ENCODE assay signal across 20 cellular contexts in genomic region chr6:10099648-10100047, GRCh38.
A peak's percentile ranks its signal among the peaks of the same experiment; 100 is the strongest.
DNase-seq lines count a peak whose midpoint lies in the region; ATAC-seq, FAIRE-seq and TF ChIP-seq lines count a peak whose summit lies in the region.
"Had no signal": no experiment of that assay in that cellular context is flagged by ENCODE, and none has a peak within 500 bp of the region (broad histone marks: within the 10 kb centered on the region; RNA-seq: fewer than 3 reads in every experiment).

No MANE protein-coding gene starts in this region.

- BruUV-seq in K562 (replicated peaks; lab: Mats Ljungman, UMichigan) (no TSS peak), OCI-LY7 (replicated peaks; lab: Mats Ljungman, UMichigan) (no TSS peak)

- H3K79me2 ChIP-seq in K562 (ENCODE audit: control insufficient read depth, insufficient read depth, low read length) (no peaks in the 10 kb centered on the region), keratinocyte (ENCODE audit: control insufficient read depth, insufficient read depth, low read length) (no peaks in the 10 kb centered on the region), OCI-LY7 (ENCODE audit: insufficient read depth, low read depth, low read length) (no peaks in the 10 kb centered on the region)

- H3K9me2 ChIP-seq in OCI-LY7 (ENCODE audit: insufficient read depth, low read length), result no peaks in the 10 kb centered on the region

- H3K4me2 ChIP-seq in K562 (ENCODE audit: insufficient read depth, low read length) (peak overlapping the region; percentile 78; the same call in 1 of the 2 replicates), keratinocyte (ENCODE audit: control insufficient read depth, extremely low read depth, insufficient read depth, low read depth, low read length) (peak overlapping the region; percentile 96), OCI-LY7 (ENCODE audit: low read length) (no peak overlapping the region)

- no peak overlapping the region for H3K27ac ChIP-seq in K562 (ENCODE audit: extremely low read depth, low read depth, low read length)
- H3K27ac ChIP-seq in keratinocyte (ENCODE audit: control insufficient read depth, insufficient read depth, low read length), result peak overlapping the region; percentile 56
- no peak overlapping the region for H3K27ac ChIP-seq in effector memory CD4-positive, alpha-beta T cell (ENCODE audit: insufficient read depth, low read length, poor library complexity, severe bottlenecking)
- no peak overlapping the region for H3K27ac ChIP-seq in OCI-LY7 (ENCODE audit: low read depth, low read length, poor library complexity, severe bottlenecking)
- H3K27ac ChIP-seq: psoas muscle, RWPE1, transverse colon had no signal

- POLR2A ChIA-PET in K562 (lab: Yijun Ruan, JAX) (interaction anchor here (1.2 to 1.3 kb wide), 2 partner anchors 20 to 315 kb away, joined by 3 to 5 read pairs; partner anchors contain the start of gene TFAP2A), OCI-LY7 (lab: Charles Lee) (interaction anchor here (0.6 kb wide), 1 partner anchor 8 kb away, joined by 3 read pairs; no protein-coding TSS in a partner anchor)

- no peak for TF ChIP-seq EP300 in K562 (IDR thresholded peaks at IDR 0.05; ENCODE audit: low read length)

- H3K4me3 ChIP-seq in K562 (no peak overlapping the region), keratinocyte (ENCODE audit: control insufficient read depth in 2 of 3, extremely low read depth in 1 of 3, insufficient read depth in 2 of 3, low read depth in 1 of 3, low read length in 3 of 3) (peak overlapping the region in 2 of 3 experiments; percentile 61 to 74), OCI-LY7 (ENCODE audit: low read depth, low read length, poor library complexity, severe bottlenecking) (no peak overlapping the region)
- no peak overlapping the region for H3K4me3 ChIP-seq in effector memory CD4-positive, alpha-beta T cell (ENCODE audit: insufficient read depth, low read depth, low read length, poor library complexity, severe bottlenecking)
- H3K4me3 ChIP-seq: psoas muscle had no signal

- TF ChIP-seq CTCF in K562 (IDR thresholded peaks at IDR 0.05 in 2 of 3, conservative IDR thresholded peaks at IDR 0.05 in 1 of 3; ENCODE audit: insufficient read depth in 2 of 3, low read depth in 1 of 3, low read length in 3 of 3), result no peak
- TF ChIP-seq CTCF in keratinocyte (optimal IDR thresholded peaks at IDR 0.05 in 1 of 3, IDR thresholded peaks at IDR 0.05 in 1 of 3, conservative IDR thresholded peaks at IDR 0.05 in 1 of 3; ENCODE audit: extremely low read depth in 1 of 3, insufficient read depth in 2 of 3, low read length in 3 of 3), result no peak
- no peak for TF ChIP-seq CTCF in OCI-LY7 (conservative IDR thresholded peaks at IDR 0.05; ENCODE audit: low read length)

- no peak for TF ChIP-seq RAD21 in K562 (CRISPR knock-in tag; conservative IDR thresholded peaks at IDR 0.05 in 1 of 2, IDR thresholded peaks at IDR 0.05 in 1 of 2)

- no peak for FAIRE-seq in K562 (lab: Jason Lieb, UNC)
- FAIRE-seq in keratinocyte (lab: Jason Lieb, UNC), result peak; percentile 89
- FAIRE-seq: A204.1 had no signal

- H3K9ac ChIP-seq in K562 (ENCODE audit: insufficient read depth in 1 of 2, low read depth in 2 of 2, low read length in 2 of 2), result no peak overlapping the region
- peak overlapping the region; percentile 66 for H3K9ac ChIP-seq in keratinocyte (ENCODE audit: control insufficient read depth, extremely low read depth, insufficient read depth, low read length)

- no peak for ATAC-seq in K562
- ATAC-seq: activated T-cell treated with anti-CD3 and anti-CD28 coated beads, Interleukin-2, amount 50 U/mL, for 4 hours; naive thymus-derived CD8-positive, alpha-beta T cell; psoas muscle; stimulated activated memory B cell treated with anti-CD40 and anti-IgM and Interleukin-4, amounts not matched to agents 10 μg/mL and 1 μg/mL and 100 μg/mL, for 72 hours had no signal

- no peak for TF ChIP-seq POLR2A in K562 (conservative IDR thresholded peaks at IDR 0.05)

- WGBS in K562 (ENCODE audit: insufficient coverage, low coverage, missing lambda C conversion rate), result 54% methylated on average over 8 of the region's 8 CpGs

- H4K20me1 ChIP-seq in K562 (replicated peaks; ENCODE audit: control insufficient read depth, insufficient read depth, low read length) (no peaks in the 10 kb centered on the region), keratinocyte (ENCODE audit: control insufficient read depth, extremely low read depth, insufficient read depth, low read length) (no peaks in the 10 kb centered on the region), OCI-LY7 (ENCODE audit: insufficient read depth, low read length) (no peaks in the 10 kb centered on the region)

- DNase-seq in NCI-H748 (lab: John Stamatoyannopoulos, UW; ENCODE audit: unreplicated experiment) (peak; percentile 57), NCI-H748 treated with DMSO at 0.1 percent for 48 hours (lab: John Stamatoyannopoulos, UW) (no peak), K562 (ENCODE audit: extremely low read depth in 1 of 4, low spot score in 3 of 4) (no peak), keratinocyte (ENCODE audit: low read depth, low spot score) (no peak), GM03348 (ENCODE audit: low spot score) (no peak), inferior parietal cortex (ENCODE audit: extremely low spot score) (no peak), OCI-LY7 (ENCODE audit: low spot score) (no peak)
- DNase-seq in effector memory CD4-positive, alpha-beta T cell, result no peak
- DNase-seq: activated CD4-positive, alpha-beta T cell treated with anti-CD3 and anti-CD28 coated beads, Interleukin-2, amount 50 U/mL, for 4 hours; activated T-cell treated with anti-CD3 and anti-CD28 coated beads, Interleukin-2, amount 50 U/mL, for 4 hours; CD4-positive, CD25-positive, alpha-beta regulatory T cell; immature natural killer cell; naive thymus-derived CD8-positive, alpha-beta T cell; psoas muscle had no signal

- intact Hi-C loops in K562 (cut with micrococcal nuclease) (loop anchor here (5.0 kb wide), 1 partner anchor 303 kb away; no protein-coding TSS in a partner anchor), OCI-LY7 (cut with micrococcal nuclease; ENCODE audit: unreplicated experiment) (no loop called here)

- peaks cover 10 to 19% of the 10 kb centered on the region in 2 experiments for H3K4me1 ChIP-seq in K562 (replicated peaks in 1 of 2; ENCODE audit: control insufficient read depth in 2 of 2, insufficient read depth in 2 of 2, low read length in 2 of 2)
- peaks cover 35% of the 10 kb centered on the region for H3K4me1 ChIP-seq in keratinocyte (ENCODE audit: control insufficient read depth, extremely low read depth, insufficient read depth, low read length)
- no peaks in the 10 kb centered on the region for H3K4me1 ChIP-seq in effector memory CD4-positive, alpha-beta T cell (ENCODE audit: control insufficient read depth, insufficient read depth, low read length, poor library complexity, severe bottlenecking)
- no peaks in the 10 kb centered on the region for H3K4me1 ChIP-seq in OCI-LY7 (ENCODE audit: insufficient read depth, low read length, poor library complexity, severe bottlenecking)
- H3K4me1 ChIP-seq: psoas muscle, transverse colon had no signal

- H3K36me3 ChIP-seq in K562 (ENCODE audit: control insufficient read depth, insufficient read depth, low read length) (no peaks in the 10 kb centered on the region), keratinocyte (ENCODE audit: control insufficient read depth in 2 of 2, extremely low read depth in 1 of 2, insufficient read depth in 2 of 2, low read length in 2 of 2) (no peaks in the 10 kb centered on the region), OCI-LY7 (ENCODE audit: insufficient read depth, low read length) (no peaks in the 10 kb centered on the region)
- H3K36me3 ChIP-seq in effector memory CD4-positive, alpha-beta T cell (ENCODE audit: control insufficient read depth, insufficient read depth, low read length), result no peaks in the 10 kb centered on the region
- H3K36me3 ChIP-seq: MG63, transverse colon had no signal

- H2AFZ ChIP-seq in K562 (ENCODE audit: low read depth, low read length) (0 out of 2 replicates have a peak overlapping the region, but pooled peaks have one; percentile 93), keratinocyte (ENCODE audit: control insufficient read depth, low read length) (peak overlapping the region; percentile 97), OCI-LY7 (ENCODE audit: low read length) (no peak overlapping the region)

- CTCF ChIA-PET in K562 (lab: Yijun Ruan, JAX; ENCODE audit: low intra/inter-chr PET ratio), result no interaction called here
- CTCF ChIA-PET in OCI-LY7 (lab: Charles Lee; ENCODE audit: unreplicated experiment), result no interaction called here

- dilution Hi-C loops in keratinocyte (cut with MboI; ENCODE audit: extremely low pct_ligation_motif_present, low sequenced_read_pairs), result no loop called here

- H3K27me3 ChIP-seq in K562 (ENCODE audit: control insufficient read depth in 2 of 2, insufficient read depth in 2 of 2, low read length in 2 of 2), result no peaks in the 10 kb centered on the region
- no peaks in the 10 kb centered on the region for H3K27me3 ChIP-seq in keratinocyte (ENCODE audit: control insufficient read depth, extremely low read depth, insufficient read depth, low read length)
- no peaks in the 10 kb centered on the region for H3K27me3 ChIP-seq in effector memory CD4-positive, alpha-beta T cell (replicated peaks; ENCODE audit: control insufficient read depth, insufficient read depth, low read length, poor library complexity, severe bottlenecking)
- H3K27me3 ChIP-seq: body of pancreas, MG63, transverse colon had no signal

- H3K9me3 ChIP-seq in K562 (replicated peaks; ENCODE audit: control insufficient read depth, insufficient read depth, low read depth, low read length) (no peaks in the 10 kb centered on the region), keratinocyte (ENCODE audit: control insufficient read depth, low read depth, low read length) (no peaks in the 10 kb centered on the region), OCI-LY7 (ENCODE audit: low read length) (no peaks in the 10 kb centered on the region)
- no peaks in the 10 kb centered on the region for H3K9me3 ChIP-seq in effector memory CD4-positive, alpha-beta T cell (ENCODE audit: control insufficient read depth, low read length)
- H3K9me3 ChIP-seq: body of pancreas, MG63, psoas muscle, transverse colon had no signal

- no peaks in the 10 kb centered on the region for H3K9me1 ChIP-seq in K562 (ENCODE audit: control insufficient read depth, insufficient read depth, low read length)
- no peaks in the 10 kb centered on the region for H3K9me1 ChIP-seq in keratinocyte (ENCODE audit: control insufficient read depth, extremely low read depth, insufficient read depth, low read length)

- in situ Hi-C loops in K562 (cut with MboI), result no loop called here

TF ChIP-seq in K562, 482 proteins besides CTCF, POLR2A, EP300 and RAD21 (continues in another document):
- TF ChIP-seq PKNOX1 (IDR thresholded peaks at IDR 0.05), result peak; percentile 32; the same call in 1 of the 2 replicates

Comparison
In these comparisons a context has a peak if more than half of its experiments do, and no peak if none do; other contexts are left out.
1. H3K4me3 ChIP-seq: peak in keratinocyte (2 of 3); none in K562 (single experiment), effector memory CD4-positive, alpha-beta T cell (single experiment) and OCI-LY7 (single experiment).